In genomic region chr7:150737265-150738055, GRCh38 we compare ENCODE assay signal across 8 cellular contexts. TPM values are rescaled to one million over a fixed set of nuclear protein-coding genes. Genes with fewer than 3 reads are reported as not detected.
DNase-seq lines count a peak whose midpoint lies in the region; TF ChIP-seq lines count a peak whose summit lies in the region.

Gene GIMAP5, plus strand, starts transcription at chr7:150737418. Its CDS starts 3,467 bp downstream, at chr7:150740885.

- no peaks in the 10 kb centered on the region for H3K9me3 ChIP-seq in endodermal cell (ENCODE audit: control insufficient read depth, low read length)

- peak; percentile 38 for DNase-seq in stimulated activated CD8-positive, alpha-beta memory T cell treated with anti-CD3 and anti-CD28 coated beads, Interleukin-12 subunit alpha, Interleukin-12 subunit beta, amount 100 ng/mL, for 1 hour (ENCODE audit: low read depth)
- DNase-seq in stimulated activated CD8-positive, alpha-beta memory T cell treated with anti-CD3 and anti-CD28 coated beads, Interleukin-4, amount 100 ng/mL, for 48 hours: no peak
- no peak for DNase-seq in T-helper 2 cell treated with Interferon-gamma antibody and Interleukin-4, amounts not matched to agents 5 μg/mL and 100 μg/mL, for 36 hours (ENCODE audit: low spot score)
- DNase-seq in ecto neural progenitor cell (ENCODE audit: low spot score) (peak; percentile 43), GM20000 (ENCODE audit: low spot score) (no peak), endodermal cell (no peak), mesothelial cell of epicardium (ENCODE audit: low spot score in 2 of 2, unreplicated experiment in 2 of 2) (no peak)
- peak; percentile 62 for DNase-seq in stimulated activated CD4-positive, alpha-beta T cell treated with anti-CD3 and anti-CD28 coated beads, Interleukin-1b, Interleukin-23, amount 100 ng/mL, for 48 hours

- TF ChIP-seq CTCF in GM20000 (IDR thresholded peaks at IDR 0.05; ENCODE audit: extremely low read depth, missing control alignments) (no peak), endodermal cell (conservative IDR thresholded peaks at IDR 0.05) (no peak), mesothelial cell of epicardium (IDR thresholded peaks at IDR 0.05; ENCODE audit: unreplicated experiment) (no peak)

- no peak within 1 kb of the TSS for H3K9ac ChIP-seq in endodermal cell (ENCODE audit: extremely low read depth, low read length, poor library complexity, severe bottlenecking)

- H3K27ac ChIP-seq in endodermal cell (ENCODE audit: low read depth, low read length): no peak within 1 kb of the TSS

- peak within 1 kb of the TSS; percentile 93 for H3K27ac Mint-ChIP-seq in T-helper 2 cell treated with Interferon-gamma antibody and Interleukin-4, amounts not matched to agents 5 μg/mL and 100 μg/mL, for 36 hours
- H3K27ac Mint-ChIP-seq in endodermal cell (no peak within 1 kb of the TSS), mesothelial cell of epicardium (no peak within 1 kb of the TSS)

- peaks cover 100% of the 10 kb centered on the region for H3K27me3 ChIP-seq in endodermal cell (ENCODE audit: control insufficient read depth, insufficient read depth, low read length, poor library complexity, severe bottlenecking)

- peaks cover 78% of the 10 kb centered on the region for H3K4me1 Mint-ChIP-seq in T-helper 2 cell treated with Interferon-gamma antibody and Interleukin-4, amounts not matched to agents 5 μg/mL and 100 μg/mL, for 36 hours (ENCODE audit: low read depth)
- H3K4me1 Mint-ChIP-seq in endodermal cell (peaks cover 8% of the 10 kb centered on the region), mesothelial cell of epicardium (no peaks in the 10 kb centered on the region)

- H3K9me3 Mint-ChIP-seq in T-helper 2 cell treated with Interferon-gamma antibody and Interleukin-4, amounts not matched to agents 5 μg/mL and 100 μg/mL, for 36 hours: peaks cover 4% of the 10 kb centered on the region
- H3K9me3 Mint-ChIP-seq in endodermal cell (no peaks in the 10 kb centered on the region), mesothelial cell of epicardium (no peaks in the 10 kb centered on the region)

- no peaks in the 10 kb centered on the region for H3K36me3 ChIP-seq in endodermal cell (ENCODE audit: control insufficient read depth, insufficient read depth, low read length)

- 53 to 61% methylated on average over 11 to 14 of the region's 14 CpGs for WGBS in endodermal cell (ENCODE audit: insufficient coverage in 1 of 2, insufficient read length in 1 of 2), 2 experiments

- H3K4me3 Mint-ChIP-seq in T-helper 2 cell treated with Interferon-gamma antibody and Interleukin-4, amounts not matched to agents 5 μg/mL and 100 μg/mL, for 36 hours: peak within 1 kb of the TSS; percentile 94
- no peak within 1 kb of the TSS for H3K4me3 Mint-ChIP-seq in endodermal cell
- no peak within 1 kb of the TSS for H3K4me3 Mint-ChIP-seq in mesothelial cell of epicardium

- H3K27me3 Mint-ChIP-seq in T-helper 2 cell treated with Interferon-gamma antibody and Interleukin-4, amounts not matched to agents 5 μg/mL and 100 μg/mL, for 36 hours (ENCODE audit: low read depth): no peaks in the 10 kb centered on the region
- H3K27me3 Mint-ChIP-seq in endodermal cell (ENCODE audit: insufficient read depth) (peaks cover 100% of the 10 kb centered on the region), mesothelial cell of epicardium (ENCODE audit: low read depth) (peaks cover 87% of the 10 kb centered on the region)

- H3K4me3 ChIP-seq in endodermal cell (ENCODE audit: low read length): no peak within 1 kb of the TSS

- peaks cover 53% of the 10 kb centered on the region for H3K36me3 Mint-ChIP-seq in T-helper 2 cell treated with Interferon-gamma antibody and Interleukin-4, amounts not matched to agents 5 μg/mL and 100 μg/mL, for 36 hours (ENCODE audit: low read depth)
- H3K36me3 Mint-ChIP-seq in endodermal cell (ENCODE audit: low read depth) (no peaks in the 10 kb centered on the region), mesothelial cell of epicardium (no peaks in the 10 kb centered on the region)

- no peaks in the 10 kb centered on the region for H3K4me1 ChIP-seq in endodermal cell (ENCODE audit: control insufficient read depth, insufficient read depth, low read length)

RNA-seq across cellular contexts. Expression of gene GIMAP5, which starts in this region (rescaled TPM):
- total RNA-seq in endodermal cell: not detected
- not detected for polyA plus RNA-seq in endodermal cell (2013, experiment 1 of 2)
- polyA plus RNA-seq in endodermal cell (2013, experiment 2 of 2): not detected
- not detected in 3 replicates for total RNA-seq in mesothelial cell of epicardium

Comparison
In these comparisons a context has a peak if more than half of its experiments do, and no peak if none do; other contexts are left out.
1. DNase-seq: peak in stimulated activated CD8-positive, alpha-beta memory T cell treated with anti-CD3 and anti-CD28 coated beads, Interleukin-12 subunit alpha, Interleukin-12 subunit beta, amount 100 ng/mL, for 1 hour (single experiment), ecto neural progenitor cell (single experiment) and stimulated activated CD4-positive, alpha-beta T cell treated with anti-CD3 and anti-CD28 coated beads, Interleukin-1b, Interleukin-23, amount 100 ng/mL, for 48 hours (single experiment); none in stimulated activated CD8-positive, alpha-beta memory T cell treated with anti-CD3 and anti-CD28 coated beads, Interleukin-4, amount 100 ng/mL, for 48 hours (single experiment), T-helper 2 cell treated with Interferon-gamma antibody and Interleukin-4, amounts not matched to agents 5 μg/mL and 100 μg/mL, for 36 hours (single experiment), GM20000 (single experiment), endodermal cell (single experiment) and mesothelial cell of epicardium (0 of 2).